24 cellular contexts compared by ENCODE assay signal in the genomic region with DNA sequence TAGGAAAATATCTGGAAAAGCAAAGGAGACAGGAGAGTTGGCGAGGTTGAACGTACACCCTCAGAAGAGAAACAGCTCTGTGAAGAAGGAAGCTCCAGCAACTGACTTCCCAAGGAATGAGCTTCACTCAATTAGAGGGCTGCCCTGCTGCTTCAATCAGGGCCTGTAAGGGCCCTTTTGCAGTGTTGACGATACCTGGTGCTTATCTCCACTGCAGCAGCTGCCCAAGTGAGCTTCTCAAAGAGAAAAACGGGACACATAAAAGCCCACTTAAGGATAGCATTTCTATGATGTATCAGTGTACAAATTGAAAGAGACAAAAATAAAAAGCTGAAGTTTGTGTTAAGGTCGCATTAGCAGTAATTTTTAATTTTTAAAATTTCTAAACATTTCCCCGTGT. TPM values are rescaled to one million over a fixed set of nuclear protein-coding genes. Genes with fewer than 3 reads are reported as not detected.
DNase-seq lines count a peak whose midpoint lies in the region; ATAC-seq and TF ChIP-seq lines count a peak whose summit lies in the region.
"Had no signal": no experiment of that assay in that cellular context is flagged by ENCODE, and none has a peak within 500 bp of the region (broad histone marks: within the 10 kb centered on the region; RNA-seq: fewer than 3 reads in every experiment).

No MANE protein-coding gene starts in this region.

- H3K27ac Mint-ChIP-seq in type B pancreatic cell, result peak overlapping the region; percentile 15
- H3K27ac Mint-ChIP-seq: activated CD4-positive, alpha-beta memory T cell treated with anti-CD3 and anti-CD28 coated beads, Interleukin-2, amount 10 ng/mL, durations not matched to agents 7 days and 5 days; T-helper 2 cell treated with Interferon-gamma antibody and Interleukin-4, amounts not matched to agents 5 μg/mL and 100 μg/mL, for 36 hours had no signal

- H3K27ac ChIP-seq in left ventricle myocardium inferior (replicated peaks), result no peak overlapping the region
- no peak overlapping the region for H3K27ac ChIP-seq in hepatocyte
- no peak overlapping the region for H3K27ac ChIP-seq in foreskin keratinocyte
- H3K27ac ChIP-seq: heart left ventricle, SK-N-MC had no signal

- no peak overlapping the region for H2AFZ ChIP-seq in hepatocyte

- H3K4me2 ChIP-seq in hepatocyte, result peak overlapping the region; percentile 30

- no peaks in the 10 kb centered on the region for H3K27me3 ChIP-seq in left ventricle myocardium inferior (ENCODE audit: low read depth)
- no peaks in the 10 kb centered on the region for H3K27me3 ChIP-seq in hepatocyte
- H3K27me3 ChIP-seq in foreskin keratinocyte, result no peaks in the 10 kb centered on the region
- H3K27me3 ChIP-seq: heart left ventricle had no signal

- peaks cover 96% of the 10 kb centered on the region for H3K79me2 ChIP-seq in hepatocyte

- H3K4me1 Mint-ChIP-seq in type B pancreatic cell (ENCODE audit: unreplicated experiment), result peaks cover 23% of the 10 kb centered on the region

- H3K27me3 Mint-ChIP-seq in type B pancreatic cell, result no peaks in the 10 kb centered on the region
- H3K27me3 Mint-ChIP-seq: activated CD4-positive, alpha-beta memory T cell treated with anti-CD3 and anti-CD28 coated beads, Interleukin-2, amount 10 ng/mL, durations not matched to agents 7 days and 5 days had no signal

- no peak for TF ChIP-seq CTCF in left ventricle myocardium inferior (IDR thresholded peaks at IDR 0.05; ENCODE audit: borderline replicate concordance)
- TF ChIP-seq CTCF in hepatocyte (IDR thresholded peaks at IDR 0.05; ENCODE audit: poor library complexity), result no peak
- TF ChIP-seq CTCF in type B pancreatic cell (conservative IDR thresholded peaks at IDR 0.05), result no peak
- no peak for TF ChIP-seq CTCF in foreskin keratinocyte (conservative IDR thresholded peaks at IDR 0.05)

- no peak overlapping the region for H3K4me3 ChIP-seq in left ventricle myocardium inferior
- no peak overlapping the region for H3K4me3 ChIP-seq in hepatocyte
- H3K4me3 ChIP-seq: heart left ventricle, mucosa of descending colon, SK-N-MC had no signal

- WGBS in hepatocyte (ENCODE audit: low lambda C conversion rate, missing lambda C conversion rate), result 67% methylated on average over 6 of the region's 6 CpGs

- no peaks in the 10 kb centered on the region for H3K9me2 ChIP-seq in hepatocyte (replicated peaks; ENCODE audit: insufficient read depth)

- no peaks in the 10 kb centered on the region for H3K9me3 Mint-ChIP-seq in type B pancreatic cell
- H3K9me3 Mint-ChIP-seq: activated CD4-positive, alpha-beta memory T cell treated with anti-CD3 and anti-CD28 coated beads, Interleukin-2, amount 10 ng/mL, durations not matched to agents 7 days and 5 days; T-helper 2 cell treated with Interferon-gamma antibody and Interleukin-4, amounts not matched to agents 5 μg/mL and 100 μg/mL, for 36 hours had no signal

- H4K20me1 ChIP-seq in hepatocyte (ENCODE audit: insufficient read depth, poor library complexity, severe bottlenecking), result peaks cover 83% of the 10 kb centered on the region

- H3K36me3 ChIP-seq in left ventricle myocardium inferior (no peaks in the 10 kb centered on the region), hepatocyte (replicated peaks; ENCODE audit: insufficient read depth, low read depth) (no peaks in the 10 kb centered on the region)
- H3K36me3 ChIP-seq: heart left ventricle had no signal

- ATAC-seq in Right ventricle myocardium superior (ENCODE audit: poor library complexity) (peak; percentile 53), foreskin keratinocyte (no peak)

- no peak for DNase-seq in Right ventricle myocardium superior
- no peak for DNase-seq in left ventricle myocardium inferior
- peak; percentile 70 for DNase-seq in NCI-H2227 (lab: John Stamatoyannopoulos, UW; ENCODE audit: unreplicated experiment)
- DNase-seq in hepatocyte (ENCODE audit: low spot score), result no peak
- DNase-seq in type B pancreatic cell (ENCODE audit: extremely low spot score, unreplicated experiment), result no peak
- no peak for DNase-seq in SW480 (ENCODE audit: low spot score)
- no peak for DNase-seq in SIG-M5 (lab: John Stamatoyannopoulos, UW)
- no peak for DNase-seq in foreskin keratinocyte
- DNase-seq: ACHN; activated CD4-positive, alpha-beta memory T cell treated with anti-CD3 and anti-CD28 coated beads, Interleukin-2, amount 10 ng/mL, durations not matched to agents 7 days and 5 days; activated CD4-positive, CD25-positive, alpha-beta regulatory T cell; activated naive CD4-positive, alpha-beta T cell; activated T-cell treated with anti-CD3 and anti-CD28 coated beads, Interleukin-2, amount 50 U/mL, for 1 hour; amniotic stem cell; C1 segment of cervical spinal cord; dermis blood vessel endothelial cell; H7; heart left ventricle; mucosa of descending colon; NCI-H1436; NK-92 treated with Interleukin-12 subunit alpha and Interleukin-12 subunit beta, amount 100 ng/mL, for 24 hours; posterior cingulate gyrus had no signal

- H3K9me3 ChIP-seq in left ventricle myocardium inferior (replicated peaks) (no peaks in the 10 kb centered on the region), hepatocyte (ENCODE audit: low read depth) (no peaks in the 10 kb centered on the region)
- H3K9me3 ChIP-seq: heart left ventricle, mucosa of descending colon had no signal

- intact Hi-C loops in Right ventricle myocardium superior (cut with DNase I), result no loop called here
- intact Hi-C loops in left ventricle myocardium inferior (cut with micrococcal nuclease), result no loop called here

- H3K4me1 ChIP-seq in left ventricle myocardium inferior, result peaks cover 39% of the 10 kb centered on the region
- H3K4me1 ChIP-seq in hepatocyte (ENCODE audit: insufficient read depth), result peaks cover 7% of the 10 kb centered on the region
- H3K4me1 ChIP-seq in foreskin keratinocyte, result no peaks in the 10 kb centered on the region

- H3K36me3 Mint-ChIP-seq in type B pancreatic cell, result peaks cover 21% of the 10 kb centered on the region

- no peak overlapping the region for H3K4me3 Mint-ChIP-seq in type B pancreatic cell
- H3K4me3 Mint-ChIP-seq: activated CD4-positive, alpha-beta memory T cell treated with anti-CD3 and anti-CD28 coated beads, Interleukin-2, amount 10 ng/mL, durations not matched to agents 7 days and 5 days; T-helper 2 cell treated with Interferon-gamma antibody and Interleukin-4, amounts not matched to agents 5 μg/mL and 100 μg/mL, for 36 hours had no signal

RNA-seq across cellular contexts. Expression of a gene that starts 16.4 kb away (rescaled TPM):
- 57.9 TPM for total RNA-seq in Right ventricle myocardium superior
- total RNA-seq in left ventricle myocardium inferior, result 55.0 TPM
- total RNA-seq in hepatocyte, result 36.6 and 40.0 TPM in 2 replicates
- polyA plus RNA-seq in hepatocyte, result 131 and 132 TPM in 2 replicates
- total RNA-seq in type B pancreatic cell (ENCODE audit: low replicate concordance), result 90.8 and 106 TPM in 2 replicates
- 34.2 and 41.9 TPM in 2 replicates for total RNA-seq in foreskin keratinocyte
- 50.5 and 51.6 TPM in 2 replicates for polyA plus RNA-seq in foreskin keratinocyte
